Comparison of ENCODE assay signal across 8 cellular contexts in the genomic region with DNA sequence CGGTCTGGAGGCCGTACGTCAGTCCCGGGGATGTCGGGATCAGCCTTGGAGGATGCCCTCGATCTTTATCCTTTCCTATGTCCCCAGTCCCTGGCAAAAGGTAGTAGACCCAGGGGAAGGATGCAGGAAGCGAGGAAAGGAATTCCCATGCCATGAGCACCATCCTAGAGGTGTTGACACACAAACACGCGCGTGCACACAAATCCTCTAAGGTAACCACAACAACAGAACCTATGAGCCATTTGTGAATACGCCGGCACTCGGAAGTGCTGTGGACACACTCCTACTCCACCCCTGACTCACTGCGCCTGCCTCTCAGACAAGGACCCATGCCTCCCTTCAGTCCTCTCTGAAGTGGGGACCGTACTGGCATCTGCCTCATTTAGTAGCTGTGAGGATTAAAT. TPM values are rescaled to one million over a fixed set of nuclear protein-coding genes. Genes with fewer than 3 reads are reported as not detected.
A peak's percentile ranks its signal among the peaks of the same experiment; 100 is the strongest.
DNase-seq lines count a peak whose midpoint lies in the region; ATAC-seq, FAIRE-seq and TF ChIP-seq lines count a peak whose summit lies in the region.

No MANE protein-coding gene starts in this region.

- 19% methylated on average over 15 of the region's 15 CpGs for WGBS in liver

- no peak for ATAC-seq in GM18909 (IDR thresholded peaks at IDR 0.05; ENCODE audit: poor library complexity, unreplicated experiment)

- H3K9ac ChIP-seq in liver (ENCODE audit: low read depth in 1 of 2, low read length in 2 of 2), result no peak overlapping the region

- DNase-seq in SIG-M5 treated with dmso at 0.1 percent for 504 hours (lab: John Stamatoyannopoulos, UW; ENCODE audit: unreplicated experiment) (peak; percentile 47), SIG-M5 (lab: John Stamatoyannopoulos, UW) (no peak), RCC 7860 (ENCODE audit: low spot score) (peak; percentile 79), brain microvascular endothelial cell (peak; percentile 80), middle frontal gyrus (ENCODE audit: extremely low spot score, low spot score) (no peak)
- peak; percentile 2 for DNase-seq in stimulated activated CD8-positive, alpha-beta memory T cell treated with anti-CD3 and anti-CD28 coated beads, Interleukin-12 subunit alpha, Interleukin-12 subunit beta, amount 100 ng/mL, for 1 hour (ENCODE audit: low read depth)

- no peaks in the 10 kb centered on the region for H3K9me3 ChIP-seq in liver (ENCODE audit: control insufficient read depth in 4 of 4, low read length in 3 of 4)

- H3K4me1 ChIP-seq in liver (ENCODE audit: control insufficient read depth in 4 of 4, insufficient read depth in 4 of 4, low read length in 3 of 4), result peaks cover 6 to 24% (median 10%) of the 10 kb centered on the region in 4 donors

- FAIRE-seq in RCC 7860 (lab: Jason Lieb, UNC), result no peak

- no peak for TF ChIP-seq CTCF in brain microvascular endothelial cell (IDR thresholded peaks at IDR 0.05; ENCODE audit: low read depth, low read length, missing control alignments)
- TF ChIP-seq CTCF in liver (IDR thresholded peaks at IDR 0.05; ENCODE audit: low read depth, low read length, missing input control), result no peak

- H3K36me3 ChIP-seq in brain microvascular endothelial cell (replicated peaks) (no peaks in the 10 kb centered on the region), liver (ENCODE audit: control insufficient read depth in 4 of 4, insufficient read depth in 3 of 4, low read depth in 1 of 4, low read length in 3 of 4) (no peaks in the 10 kb centered on the region)

- H3K27ac ChIP-seq in brain microvascular endothelial cell (peak overlapping the region; percentile 98), liver (ENCODE audit: low read depth in 1 of 2, low read length in 2 of 2) (peak overlapping the region; percentile 69 to 89)

- in situ Hi-C loops in brain microvascular endothelial cell (cut with HindIII; ENCODE audit: low pct_ligation_motif_present, low sequenced_read_pairs), result no loop called here

- H3K27me3 ChIP-seq in brain microvascular endothelial cell (replicated peaks) (no peaks in the 10 kb centered on the region), liver (ENCODE audit: control insufficient read depth in 4 of 4, insufficient read depth in 4 of 4, low read length in 3 of 4) (no peaks in the 10 kb centered on the region)

- TF ChIP-seq RAD21 in liver (IDR thresholded peaks at IDR 0.05), result no peak

- H3K4me3 ChIP-seq in brain microvascular endothelial cell (ENCODE audit: low read depth, low read length), result peak overlapping the region; percentile 57
- H3K4me3 ChIP-seq in liver (ENCODE audit: low read depth in 1 of 3, low read length in 3 of 3), result peak overlapping the region; percentile 5 to 73 (median 29)

TF ChIP-seq in liver, 16 proteins besides CTCF, POLR2A, EP300 and RAD21:
- TF ChIP-seq HNF4A (conservative IDR thresholded peaks at IDR 0.05), result no peak
- TF ChIP-seq JUND (IDR thresholded peaks at IDR 0.05), result no peak
- no peak for TF ChIP-seq RXRA (IDR thresholded peaks at IDR 0.05)
- no peak for TF ChIP-seq FOXA2 (IDR thresholded peaks at IDR 0.05)
- TF ChIP-seq, protein P1, sequence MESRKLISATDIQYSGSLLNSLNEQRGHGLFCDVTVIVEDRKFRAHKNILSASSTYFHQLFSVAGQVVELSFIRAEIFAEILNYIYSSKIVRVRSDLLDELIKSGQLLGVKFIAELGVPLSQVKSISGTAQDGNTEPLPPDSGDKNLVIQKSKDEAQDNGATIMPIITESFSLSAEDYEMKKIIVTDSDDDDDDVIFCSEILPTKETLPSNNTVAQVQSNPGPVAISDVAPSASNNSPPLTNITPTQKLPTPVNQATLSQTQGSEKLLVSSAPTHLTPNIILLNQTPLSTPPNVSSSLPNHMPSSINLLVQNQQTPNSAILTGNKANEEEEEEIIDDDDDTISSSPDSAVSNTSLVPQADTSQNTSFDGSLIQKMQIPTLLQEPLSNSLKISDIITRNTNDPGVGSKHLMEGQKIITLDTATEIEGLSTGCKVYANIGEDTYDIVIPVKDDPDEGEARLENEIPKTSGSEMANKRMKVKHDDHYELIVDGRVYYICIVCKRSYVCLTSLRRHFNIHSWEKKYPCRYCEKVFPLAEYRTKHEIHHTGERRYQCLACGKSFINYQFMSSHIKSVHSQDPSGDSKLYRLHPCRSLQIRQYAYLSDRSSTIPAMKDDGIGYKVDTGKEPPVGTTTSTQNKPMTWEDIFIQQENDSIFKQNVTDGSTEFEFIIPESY (IDR thresholded peaks at IDR 0.05), result no peak
TF ChIP-seq in liver: peak in this region for 0.

RNA-seq across cellular contexts. Expression of a gene that starts 11.3 kb away (rescaled TPM):
- 10 to 100 TPM in 1 of 2 donors, 1 to 10 TPM in 1; 1.6 to 22.6 TPM for total RNA-seq in liver
- 10 to 100 TPM; 22.1 to 25.9 TPM for polyA plus RNA-seq in liver

Comparison
In these comparisons a context has a peak if more than half of its experiments do, and no peak if none do; other contexts are left out.
1. DNase-seq: peak in SIG-M5 treated with dmso at 0.1 percent for 504 hours (single experiment), RCC 7860 (single experiment), brain microvascular endothelial cell (single experiment) and stimulated activated CD8-positive, alpha-beta memory T cell treated with anti-CD3 and anti-CD28 coated beads, Interleukin-12 subunit alpha, Interleukin-12 subunit beta, amount 100 ng/mL, for 1 hour (single experiment); none in SIG-M5 (single experiment) and middle frontal gyrus (single experiment).